In genomic region chr17:50067996-50068395, GRCh38 we compare ENCODE assay signal across 21 cellular contexts.
"Had no signal": no experiment of that assay in that cellular context is flagged by ENCODE, and none has a peak within 500 bp of the region (broad histone marks: within the 10 kb centered on the region; RNA-seq: fewer than 3 reads in every experiment).

No MANE protein-coding gene starts in this region.

- H3K9me3 Mint-ChIP-seq: activated T-helper 17 cell treated with anti-CD3 and anti-CD28 coated beads, Interleukin-2, amount 50 U/mL, for 72 hours; neural progenitor cell; T-cell; T-helper 2 cell treated with Interferon-gamma antibody and Interleukin-4, amounts not matched to agents 5 μg/mL and 100 μg/mL, for 36 hours had no signal

- H3K9ac ChIP-seq: neural progenitor cell had no signal

- H3K36me3 ChIP-seq: neural progenitor cell had no signal

- H3K27ac Mint-ChIP-seq: activated naive CD4-positive, alpha-beta T cell treated with anti-CD3 and anti-CD28 coated beads, Interleukin-2, amount 50 U/mL, for 72 hours; activated T-helper 17 cell treated with anti-CD3 and anti-CD28 coated beads, Interleukin-2, amount 50 U/mL, for 72 hours; mesothelial cell of epicardium; neural progenitor cell; progenitor cell of endocrine pancreas; T-cell; T-helper 2 cell treated with Interferon-gamma antibody and Interleukin-4, amounts not matched to agents 5 μg/mL and 100 μg/mL, for 36 hours had no signal

- H3K4me1 Mint-ChIP-seq: activated T-helper 17 cell treated with anti-CD3 and anti-CD28 coated beads, Interleukin-2, amount 50 U/mL, for 72 hours; T-cell had no signal

- DNase-seq: activated CD4-positive, alpha-beta T cell treated with anti-CD3 and anti-CD28 coated beads for 1 hour; activated T-cell treated with anti-CD3 and anti-CD28 coated beads, Interleukin-2, amount 50 U/mL, for 1 hour; aorta; brain microvascular endothelial cell; cerebellar nuclear complex; cortex of kidney; foreskin fibroblast; left lung; stimulated activated CD4-positive, alpha-beta T cell treated with anti-CD3 and anti-CD28 coated beads, Interleukin-12 subunit alpha, Interleukin-12 subunit beta, amount 100 ng/mL, for 4 hours; stimulated activated CD4-positive, alpha-beta T cell treated with anti-CD3 and anti-CD28 coated beads, Interleukin-4, amount 100 ng/mL, for 4 hours; stimulated activated naive CD8-positive, alpha-beta T cell treated with anti-CD3 and anti-CD28 coated beads, Interleukin-15, Interleukin-2, amounts not matched to agents 100 U/mL and 50 U/mL, for 24 hours; T-cell had no signal

- H3K9me3 ChIP-seq: tibial nerve had no signal

- ATAC-seq: activated naive CD4-positive, alpha-beta T cell treated with anti-CD3 and anti-CD28 coated beads, Interleukin-2, amount 50 U/mL, for 72 hours; activated T-helper 17 cell treated with anti-CD3 and anti-CD28 coated beads, Interleukin-2, amount 50 U/mL, for 72 hours; left lung; naive thymus-derived CD8-positive, alpha-beta T cell; stimulated activated naive CD8-positive, alpha-beta T cell treated with anti-CD3 and anti-CD28 coated beads, Interleukin-15, Interleukin-2, amounts not matched to agents 100 U/mL and 50 U/mL, for 24 hours; T-cell had no signal

- H3K27ac ChIP-seq: brain microvascular endothelial cell, left lung, neural progenitor cell, tibial nerve had no signal

- H3K4me3 ChIP-seq: left lung, neural progenitor cell, tibial nerve had no signal

- H3K4me2 ChIP-seq: neural progenitor cell had no signal

- H3K36me3 Mint-ChIP-seq: neural progenitor cell had no signal

- H3K4me1 ChIP-seq: neural progenitor cell had no signal

- FAIRE-seq: urothelium cell line had no signal

- H3K27me3 ChIP-seq: brain microvascular endothelial cell, left lung, neural progenitor cell, tibial nerve had no signal

- H2AFZ ChIP-seq: neural progenitor cell had no signal

- H3K4me3 Mint-ChIP-seq: activated T-helper 17 cell treated with anti-CD3 and anti-CD28 coated beads, Interleukin-2, amount 50 U/mL, for 72 hours; mesothelial cell of epicardium; naive thymus-derived CD8-positive, alpha-beta T cell; neural progenitor cell; T-cell; T-helper 2 cell treated with Interferon-gamma antibody and Interleukin-4, amounts not matched to agents 5 μg/mL and 100 μg/mL, for 36 hours had no signal

- H3K27me3 Mint-ChIP-seq: activated T-helper 17 cell treated with anti-CD3 and anti-CD28 coated beads, Interleukin-2, amount 50 U/mL, for 72 hours; naive thymus-derived CD8-positive, alpha-beta T cell; T-cell had no signal
